Comparison of ENCODE assay signal across 8 cellular contexts in genomic region chr22:25448435-25449051, GRCh38.
A peak's percentile ranks its signal among the peaks of the same experiment; 100 is the strongest.
DNase-seq lines count a peak whose midpoint lies in the region; ATAC-seq, FAIRE-seq and TF ChIP-seq lines count a peak whose summit lies in the region.

No MANE protein-coding gene starts in this region.

- H3K9me3 ChIP-seq in astrocyte (ENCODE audit: insufficient read depth, low read depth, low read length) (no peaks in the 10 kb centered on the region), iPS-18c (ENCODE audit: control insufficient read depth, insufficient read depth, low read length) (no peaks in the 10 kb centered on the region)

- H3K9me3 Mint-ChIP-seq in astrocyte (ENCODE audit: unreplicated experiment): no peaks in the 10 kb centered on the region

- no peak for FAIRE-seq in astrocyte (lab: Jason Lieb, UNC)

- H3K27me3 Mint-ChIP-seq in astrocyte (ENCODE audit: low read depth, unreplicated experiment): peaks cover 2% of the 10 kb centered on the region

- peak overlapping the region; percentile 94 for H3K27ac Mint-ChIP-seq in astrocyte (ENCODE audit: unreplicated experiment)

- H3K27ac ChIP-seq in astrocyte (ENCODE audit: low read depth, low read length) (peak overlapping the region; percentile 88), skin epidermis (peak overlapping the region in 20 of 21 experiments; percentile 2 to 94 (median 87))

- H3K4me2 ChIP-seq in astrocyte (ENCODE audit: low read length): peak overlapping the region; percentile 92

- H3K4me3 Mint-ChIP-seq in astrocyte (ENCODE audit: unreplicated experiment): peak overlapping the region; percentile 88

- in situ Hi-C loops in GM13977 (cut with MboI; ENCODE audit: low pct_unique_long_range_greater_than_20kb, low sequenced_read_pairs, unreplicated experiment): no loop called here

- POLR2A ChIA-PET in AG04449 (lab: Yijun Ruan, JAX): no interaction called here

- CTCF ChIA-PET in AG04449 (lab: Yijun Ruan, JAX): interaction anchor here (1.0 to 3.1 kb wide), 21 partner anchors 11 to 330 kb away, joined by 3 to 22 read pairs (median 9); no protein-coding TSS in a partner anchor

- no peak for TF ChIP-seq CTCF in AG04449 (IDR thresholded peaks at IDR 0.05; ENCODE audit: insufficient read depth, low read length, missing control alignments)
- TF ChIP-seq CTCF in GM13977 (IDR thresholded peaks at IDR 0.05; ENCODE audit: extremely low read depth, insufficient read depth, missing control alignments): no peak
- no peak for TF ChIP-seq CTCF in LNCaP clone FGC (IDR thresholded peaks at IDR 0.05; ENCODE audit: control insufficient read depth, extremely low read depth, insufficient read depth)
- no peak for TF ChIP-seq CTCF in astrocyte (IDR thresholded peaks at IDR 0.05; ENCODE audit: insufficient read depth, low read depth, low read length)

- peaks cover 32% of the 10 kb centered on the region for H3K4me1 Mint-ChIP-seq in astrocyte (ENCODE audit: low read depth, unreplicated experiment)

- peak overlapping the region; percentile 54 for H2AFZ ChIP-seq in astrocyte (ENCODE audit: low read depth, low read length)

- peak overlapping the region; percentile 91 for H3K9ac ChIP-seq in astrocyte (ENCODE audit: low read length)

- no peaks in the 10 kb centered on the region for H3K27me3 ChIP-seq in astrocyte (ENCODE audit: insufficient read depth, low read length)

- no peak for DNase-seq in AG04449 (ENCODE audit: low read depth, low spot score)
- peak; percentile 32 for DNase-seq in GM13977 (ENCODE audit: low spot score)
- no peak for DNase-seq in LNCaP clone FGC (ENCODE audit: low read depth)
- peak; percentile 60 for DNase-seq in astrocyte (ENCODE audit: low read depth)
- no peak for DNase-seq in NCI-H226

- no peaks in the 10 kb centered on the region for H3K36me3 ChIP-seq in astrocyte (ENCODE audit: insufficient read depth, low read length)

- peaks cover 46% of the 10 kb centered on the region for H4K20me1 ChIP-seq in astrocyte (ENCODE audit: insufficient read depth, low read length)

- H3K36me3 Mint-ChIP-seq in astrocyte (ENCODE audit: low read depth, unreplicated experiment): peaks cover 2% of the 10 kb centered on the region

- ATAC-seq in GM19397 (IDR thresholded peaks at IDR 0.05; ENCODE audit: unreplicated experiment): no peak

- peaks cover 5% of the 10 kb centered on the region for H3K4me1 ChIP-seq in astrocyte (ENCODE audit: insufficient read depth, low read length)

- peaks cover 57% of the 10 kb centered on the region for H3K79me2 ChIP-seq in astrocyte (ENCODE audit: insufficient read depth, low read length)

- peak overlapping the region; percentile 77 for H3K4me3 ChIP-seq in AG04449 (ENCODE audit: low read depth, low read length)
- peak overlapping the region; percentile 84 for H3K4me3 ChIP-seq in LNCaP clone FGC (ENCODE audit: low read depth, low read length)
- H3K4me3 ChIP-seq in astrocyte (ENCODE audit: insufficient read depth, low read depth, low read length): peak overlapping the region; percentile 92
- H3K4me3 ChIP-seq in iPS-18c (ENCODE audit: insufficient read depth, low read depth, low read length): peak overlapping the region; percentile 79
- peak overlapping the region; percentile 50 to 94 (median 65) for H3K4me3 ChIP-seq in skin epidermis

Comparison
In these comparisons a context has a peak if more than half of its experiments do, and no peak if none do; other contexts are left out.
1. DNase-seq: peak in GM13977 (single experiment) and astrocyte (single experiment); none in AG04449 (single experiment), LNCaP clone FGC (single experiment) and NCI-H226 (single experiment).
2. Peak in every context shown above with its lines, with median percentiles within 50 percentile points of each other: H3K4me3 ChIP-seq.